In genomic region chr22:20567993-20568417, GRCh38 we compare ENCODE assay signal across 11 cellular contexts.
DNase-seq lines count a peak whose midpoint lies in the region; ATAC-seq and TF ChIP-seq lines count a peak whose summit lies in the region.
"Had no signal": no experiment of that assay in that cellular context is flagged by ENCODE, and none has a peak within 500 bp of the region (broad histone marks: within the 10 kb centered on the region; RNA-seq: fewer than 3 reads in every experiment).

No MANE protein-coding gene starts in this region.

- no peaks in the 10 kb centered on the region for H3K9me3 Mint-ChIP-seq in stimulated activated memory B cell treated with anti-CD40 and anti-IgM and Interleukin-4, amounts not matched to agents 10 μg/mL and 1 μg/mL and 100 μg/mL, for 72 hours
- H3K9me3 Mint-ChIP-seq: activated naive CD4-positive, alpha-beta T cell treated with anti-CD3 and anti-CD28 coated beads, Interleukin-2, amount 50 U/mL, for 72 hours had no signal

- H3K4me1 Mint-ChIP-seq in stimulated activated memory B cell treated with anti-CD40 and anti-IgM and Interleukin-4, amounts not matched to agents 10 μg/mL and 1 μg/mL and 100 μg/mL, for 72 hours, result peaks cover 24% of the 10 kb centered on the region

- peak overlapping the region; percentile 78 for H3K27ac Mint-ChIP-seq in stimulated activated memory B cell treated with anti-CD40 and anti-IgM and Interleukin-4, amounts not matched to agents 10 μg/mL and 1 μg/mL and 100 μg/mL, for 72 hours

- no peak overlapping the region for H3K27ac ChIP-seq in SJCRH30

- H3K4me3 Mint-ChIP-seq in stimulated activated memory B cell treated with anti-CD40 and anti-IgM and Interleukin-4, amounts not matched to agents 10 μg/mL and 1 μg/mL and 100 μg/mL, for 72 hours, result no peak overlapping the region

- no peaks in the 10 kb centered on the region for H3K27me3 ChIP-seq in SJCRH30

- H3K36me3 Mint-ChIP-seq in stimulated activated memory B cell treated with anti-CD40 and anti-IgM and Interleukin-4, amounts not matched to agents 10 μg/mL and 1 μg/mL and 100 μg/mL, for 72 hours, result peaks cover 73% of the 10 kb centered on the region

- ATAC-seq in stimulated activated memory B cell treated with anti-CD40 and anti-IgM and Interleukin-4, amounts not matched to agents 10 μg/mL and 1 μg/mL and 100 μg/mL, for 72 hours, result no peak
- ATAC-seq in HG03442 (IDR thresholded peaks at IDR 0.05; ENCODE audit: unreplicated experiment) (no peak), GM18511 (IDR thresholded peaks at IDR 0.05; ENCODE audit: unreplicated experiment) (no peak)
- ATAC-seq: mucosa of descending colon had no signal

- peak; percentile 26 for DNase-seq in SW480 (ENCODE audit: low spot score)
- DNase-seq in foreskin fibroblast, result peak; percentile 67 to 85
- no peak for DNase-seq in SJCRH30
- no peak for DNase-seq in ureter (ENCODE audit: low spot score)
- DNase-seq: stimulated activated naive CD8-positive, alpha-beta T cell treated with anti-CD3 and anti-CD28 coated beads, Interleukin-15, Interleukin-2, amounts not matched to agents 100 U/mL and 50 U/mL, for 24 hours had no signal

- H3K4me3 ChIP-seq in GM12875 (ENCODE audit: low read depth, low read length) (no peak overlapping the region), foreskin fibroblast (ENCODE audit: low read depth in 1 of 2, low read length in 2 of 2) (no peak overlapping the region), SJCRH30 (no peak overlapping the region)
- H3K4me3 ChIP-seq: mucosa of descending colon had no signal

- no peaks in the 10 kb centered on the region for H3K27me3 Mint-ChIP-seq in stimulated activated memory B cell treated with anti-CD40 and anti-IgM and Interleukin-4, amounts not matched to agents 10 μg/mL and 1 μg/mL and 100 μg/mL, for 72 hours

- TF ChIP-seq CTCF in GM12875 (IDR thresholded peaks at IDR 0.05; ENCODE audit: borderline replicate concordance, insufficient read depth, low read depth, low read length) (0 out of 2 replicates have a peak, but pooled peaks have one; percentile 8), foreskin fibroblast (IDR thresholded peaks at IDR 0.05; ENCODE audit: low read depth, low read length) (peak; percentile 64)

- H3K4me1 ChIP-seq in SJCRH30, result peaks cover 3% of the 10 kb centered on the region; the same call in 1 of the 2 replicates

- no peaks in the 10 kb centered on the region for H3K9me3 ChIP-seq in SJCRH30 (replicated peaks)
- H3K9me3 ChIP-seq: mucosa of descending colon had no signal

- peaks cover 54% of the 10 kb centered on the region for H3K36me3 ChIP-seq in SJCRH30

Comparison
In these comparisons a context has a peak if more than half of its experiments do, and no peak if none do; other contexts are left out.
1. DNase-seq: peak in SW480 (single experiment) and foreskin fibroblast (2 of 2); none in SJCRH30 (0 of 2) and ureter (single experiment).